ENCODE assay signal across 1 cellular context in the genomic region with DNA sequence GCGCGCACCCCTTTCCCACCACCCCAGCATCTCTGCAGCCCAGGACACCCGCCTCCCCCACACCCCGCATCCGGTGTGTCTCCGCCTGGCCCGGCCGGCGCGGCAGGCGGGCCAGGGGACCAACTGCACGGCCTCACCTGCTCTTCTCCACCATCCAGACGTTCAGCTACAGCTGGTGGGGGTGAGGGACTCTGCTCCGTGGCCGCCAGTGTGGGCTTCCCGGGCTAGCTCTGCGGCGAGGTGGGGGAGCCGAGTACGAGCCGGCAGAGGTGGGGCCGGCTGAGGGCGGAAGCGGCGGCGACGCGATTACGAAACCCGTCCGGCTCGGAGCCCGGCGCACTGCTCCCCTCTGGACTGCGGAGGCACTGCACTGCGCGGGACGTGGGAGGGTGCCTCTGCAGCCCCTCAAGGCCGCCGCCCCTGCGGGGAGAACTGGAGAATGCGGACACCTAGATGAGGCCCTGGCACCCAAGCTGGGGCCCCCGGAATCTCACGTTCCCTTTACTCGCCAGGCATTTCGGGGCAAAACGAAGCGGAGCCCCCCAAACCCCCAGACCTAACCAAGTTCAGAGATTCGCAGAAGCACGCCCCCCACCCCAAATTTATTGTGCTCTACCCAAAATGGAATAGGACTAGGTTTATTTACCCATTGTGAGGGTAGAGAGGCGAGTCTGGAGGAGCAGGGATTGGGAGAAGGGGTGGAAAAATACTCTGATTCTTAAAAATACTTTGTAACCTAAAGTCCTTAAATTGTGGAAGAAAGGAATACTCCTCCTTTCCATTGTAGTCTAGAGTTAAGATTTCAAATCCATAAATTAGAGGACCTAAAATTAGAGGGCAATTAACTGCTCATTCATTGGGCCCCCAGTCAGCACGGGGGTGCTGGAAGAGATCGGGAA.
TF ChIP-seq lines count a peak whose summit lies in the region.

A gene with protein sequence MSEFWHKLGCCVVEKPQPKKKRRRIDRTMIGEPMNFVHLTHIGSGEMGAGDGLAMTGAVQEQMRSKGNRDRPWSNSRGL (minus strand): TSS at position 281 of the 899 bp plus-strand sequence. CDS start 3,892 bp downstream, outside the sequence.

TF ChIP-seq in HepG2, 621 proteins besides CTCF, POLR2A, EP300 and RAD21 (continued from another document and continues in another):
- TF ChIP-seq, protein P1, sequence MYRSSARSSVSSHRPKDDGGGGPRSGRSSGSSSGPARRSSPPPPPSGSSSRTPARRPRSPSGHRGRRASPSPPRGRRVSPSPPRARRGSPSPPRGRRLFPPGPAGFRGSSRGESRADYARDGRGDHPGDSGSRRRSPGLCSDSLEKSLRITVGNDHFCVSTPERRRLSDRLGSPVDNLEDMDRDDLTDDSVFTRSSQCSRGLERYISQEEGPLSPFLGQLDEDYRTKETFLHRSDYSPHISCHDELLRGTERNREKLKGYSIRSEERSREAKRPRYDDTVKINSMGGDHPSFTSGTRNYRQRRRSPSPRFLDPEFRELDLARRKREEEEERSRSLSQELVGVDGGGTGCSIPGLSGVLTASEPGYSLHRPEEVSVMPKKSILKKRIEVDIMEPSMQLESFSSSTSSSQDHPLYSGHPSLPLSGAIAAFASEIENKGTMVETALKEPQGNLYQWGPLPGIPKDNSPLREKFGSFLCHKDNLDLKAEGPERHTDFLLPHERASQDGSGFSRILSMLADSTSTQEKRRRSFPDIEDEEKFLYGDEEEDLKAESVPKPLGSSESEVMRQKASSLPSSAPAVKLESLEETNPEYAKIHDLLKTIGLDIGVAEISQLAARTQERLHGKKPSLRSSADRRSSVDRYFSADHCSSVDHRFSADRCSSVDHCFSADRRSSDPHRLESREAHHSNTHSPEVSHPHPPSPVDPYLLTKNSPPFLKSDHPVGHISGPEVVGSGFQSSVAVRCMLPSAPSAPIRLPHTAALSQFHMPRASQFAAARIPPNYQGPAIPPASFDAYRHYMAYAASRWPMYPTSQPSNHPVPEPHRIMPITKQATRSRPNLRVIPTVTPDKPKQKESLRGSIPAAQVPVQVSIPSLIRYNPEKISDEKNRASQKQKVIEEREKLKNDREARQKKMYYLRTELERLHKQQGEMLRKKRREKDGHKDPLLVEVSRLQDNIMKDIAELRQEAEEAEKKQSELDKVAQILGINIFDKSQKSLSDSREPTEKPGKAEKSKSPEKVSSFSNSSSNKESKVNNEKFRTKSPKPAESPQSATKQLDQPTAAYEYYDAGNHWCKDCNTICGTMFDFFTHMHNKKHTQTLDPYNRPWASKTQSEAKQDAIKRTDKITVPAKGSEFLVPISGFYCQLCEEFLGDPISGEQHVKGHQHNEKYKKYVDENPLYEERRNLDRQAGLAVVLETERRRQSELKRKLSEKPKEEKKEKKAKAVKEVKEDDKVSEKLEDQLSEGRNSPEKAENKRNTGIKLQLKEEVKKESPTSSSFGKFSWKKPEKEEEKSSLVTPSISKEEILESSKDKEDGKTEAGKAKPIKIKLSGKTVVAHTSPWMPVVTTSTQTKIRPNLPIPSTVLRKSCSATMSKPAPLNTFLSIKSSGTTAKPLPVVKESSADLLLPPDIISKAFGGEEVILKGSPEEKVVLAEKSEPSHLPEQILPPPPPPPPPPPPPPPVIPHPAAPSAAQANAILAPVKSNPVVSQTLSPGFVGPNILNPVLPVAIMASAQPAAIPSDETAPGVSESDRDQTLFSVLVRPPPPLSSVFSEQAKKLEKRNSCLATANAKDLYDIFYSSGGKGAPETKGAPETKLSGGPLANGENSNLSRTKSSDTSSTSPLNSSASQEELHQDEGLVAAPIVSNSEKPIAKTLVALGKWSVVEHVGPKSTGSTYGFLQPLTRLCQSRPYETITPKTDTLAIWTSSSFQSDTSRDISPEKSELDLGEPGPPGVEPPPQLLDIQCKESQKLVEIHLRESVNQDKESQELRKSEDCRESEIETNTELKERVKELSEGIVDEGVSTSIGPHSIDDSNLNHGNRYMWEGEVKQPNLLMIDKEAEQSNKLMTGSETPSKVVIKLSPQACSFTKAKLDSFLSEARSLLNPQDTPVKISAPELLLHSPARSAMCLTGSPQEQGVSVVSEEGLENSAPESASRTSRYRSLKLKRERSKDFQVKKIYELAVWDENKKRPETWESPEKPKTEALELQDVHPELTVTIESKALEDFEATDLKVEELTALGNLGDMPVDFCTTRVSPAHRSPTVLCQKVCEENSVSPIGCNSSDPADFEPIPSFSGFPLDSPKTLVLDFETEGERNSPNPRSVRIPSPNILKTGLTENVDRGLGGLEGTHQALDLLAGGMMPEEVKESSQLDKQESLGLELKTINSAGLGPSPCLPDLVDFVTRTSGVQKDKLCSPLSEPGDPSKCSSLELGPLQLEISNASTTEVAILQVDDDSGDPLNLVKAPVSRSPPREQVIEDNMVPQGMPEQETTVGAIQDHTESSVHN (CRISPR knock-in tag; IDR thresholded peaks at IDR 0.05), result 0 out of 2 replicates have a peak, but pooled peaks have one; percentile 35
- TF ChIP-seq ZBTB43 (CRISPR knock-in tag; conservative IDR thresholded peaks at IDR 0.05) (no peak), ZNF414 (CRISPR knock-in tag; IDR thresholded peaks at IDR 0.05) (no peak), ZBTB26 (CRISPR knock-in tag; IDR thresholded peaks at IDR 0.05; ENCODE audit: borderline replicate concordance) (peak; percentile 44; the same call in 1 of the 2 replicates), HNF4A (CRISPR knock-in tag; IDR thresholded peaks at IDR 0.05) (no peak), USF2 (IDR thresholded peaks at IDR 0.05; ENCODE audit: low read depth, low read length) (no peak), USF2 (CRISPR knock-in tag; IDR thresholded peaks at IDR 0.05; ENCODE audit: borderline replicate concordance) (no peak), CC2D1A (CRISPR knock-in tag; IDR thresholded peaks at IDR 0.05) (no peak), CREB3 (CRISPR knock-in tag; IDR thresholded peaks at IDR 0.05) (no peak), RBFOX2 (IDR thresholded peaks at IDR 0.05; ENCODE audit: low read depth, low read length) (peak; percentile 90), ZNF737 (CRISPR knock-in tag; IDR thresholded peaks at IDR 0.05; ENCODE audit: borderline replicate concordance) (no peak), ZIK1 (CRISPR knock-in tag; IDR thresholded peaks at IDR 0.05; ENCODE audit: borderline replicate concordance, low read depth) (no peak), ZMAT3 (CRISPR knock-in tag; conservative IDR thresholded peaks at IDR 0.05) (no peak), KDM1A (CRISPR knock-in tag; IDR thresholded peaks at IDR 0.05) (no peak), KLF12 (CRISPR knock-in tag; IDR thresholded peaks at IDR 0.05; ENCODE audit: borderline replicate concordance) (0 out of 2 replicates have a peak, but pooled peaks have one; percentile 29), MED13 (CRISPR knock-in tag; IDR thresholded peaks at IDR 0.05) (peak; percentile 24; the same call in 1 of the 2 replicates), E2F2 (CRISPR knock-in tag; IDR thresholded peaks at IDR 0.05; ENCODE audit: borderline replicate concordance) (no peak), ZNF337 (CRISPR knock-in tag; IDR thresholded peaks at IDR 0.05; ENCODE audit: borderline replicate concordance, low read depth) (no peak), HNF1B (CRISPR knock-in tag; IDR thresholded peaks at IDR 0.05) (peak; percentile 87), ARNT2 (CRISPR knock-in tag; IDR thresholded peaks at IDR 0.05; ENCODE audit: low read depth) (peak; percentile 56; the same call in 1 of the 2 replicates), ZNF256 (CRISPR knock-in tag; conservative IDR thresholded peaks at IDR 0.05) (no peak), MTF2 (CRISPR knock-in tag; IDR thresholded peaks at IDR 0.05; ENCODE audit: borderline replicate concordance) (no peak), LCORL (IDR thresholded peaks at IDR 0.05) (no peak), LCORL (CRISPR knock-in tag; IDR thresholded peaks at IDR 0.05) (peak; percentile 74; the same call in 1 of the 2 replicates), ZNF282 (IDR thresholded peaks at IDR 0.05; ENCODE audit: partially characterized antibody) (no peak), CBFB (CRISPR knock-in tag; IDR thresholded peaks at IDR 0.05) (peak; percentile 66; the same call in 1 of the 2 replicates), TMF1 (CRISPR knock-in tag; IDR thresholded peaks at IDR 0.05; ENCODE audit: low read depth) (no peak), ZNF34 (CRISPR knock-in tag; IDR thresholded peaks at IDR 0.05; ENCODE audit: borderline replicate concordance) (no peak), MAFF (IDR thresholded peaks at IDR 0.05; ENCODE audit: low read depth, low read length) (no peak), ZMYM3 (CRISPR knock-in tag; IDR thresholded peaks at IDR 0.05) (peak; percentile 80; the same call in 1 of the 2 replicates)
- TF ChIP-seq, protein P2, sequence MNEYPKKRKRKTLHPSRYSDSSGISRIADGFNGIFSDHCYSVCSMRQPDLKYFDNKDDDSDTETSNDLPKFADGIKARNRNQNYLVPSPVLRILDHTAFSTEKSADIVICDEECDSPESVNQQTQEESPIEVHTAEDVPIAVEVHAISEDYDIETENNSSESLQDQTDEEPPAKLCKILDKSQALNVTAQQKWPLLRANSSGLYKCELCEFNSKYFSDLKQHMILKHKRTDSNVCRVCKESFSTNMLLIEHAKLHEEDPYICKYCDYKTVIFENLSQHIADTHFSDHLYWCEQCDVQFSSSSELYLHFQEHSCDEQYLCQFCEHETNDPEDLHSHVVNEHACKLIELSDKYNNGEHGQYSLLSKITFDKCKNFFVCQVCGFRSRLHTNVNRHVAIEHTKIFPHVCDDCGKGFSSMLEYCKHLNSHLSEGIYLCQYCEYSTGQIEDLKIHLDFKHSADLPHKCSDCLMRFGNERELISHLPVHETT (CRISPR knock-in tag; conservative IDR thresholded peaks at IDR 0.05), result 0 out of 2 replicates have a peak, but pooled peaks have one; percentile 34
